In genomic region chr20:62824476-62825287, GRCh38 we compare ENCODE assay signal across 8 cellular contexts. TPM values are rescaled to one million over a fixed set of nuclear protein-coding genes. Genes with fewer than 3 reads are reported as not detected.
DNase-seq lines count a peak whose midpoint lies in the region; ATAC-seq and TF ChIP-seq lines count a peak whose summit lies in the region.

No MANE protein-coding gene starts in this region.

- peaks cover 24 to 70% of the 10 kb centered on the region in 2 donors for H3K4me1 ChIP-seq in thyroid gland

- no peak for TF ChIP-seq CTCF in thyroid gland (IDR thresholded peaks at IDR 0.05)

- intact Hi-C loops in activated T-helper 1 cell treated with anti-CD3 and anti-CD28 coated beads, Interleukin-12 subunit alpha, Interleukin-12 subunit beta, Interleukin-2, Interleukin-4 antibody, amounts not matched to agents 30 ng/mL and 10 ng/mL and 1 ng/mL, durations not matched to agents 14 hours and 24 hours and 36 hours (cut with micrococcal nuclease), result loop anchor here (5.0 kb wide), 1 partner anchor 188 kb away; no protein-coding TSS in a partner anchor
- intact Hi-C loops in thyroid gland (cut with DNase I), result no loop called here

- peak overlapping the region in 1 of 3 donors; percentile 44 for H3K4me3 ChIP-seq in thyroid gland (replicated peaks in 1 of 3)

- no peaks in the 10 kb centered on the region for H3K9me3 ChIP-seq in thyroid gland

- H3K36me3 Mint-ChIP-seq in activated T-helper 1 cell treated with anti-CD3 and anti-CD28 coated beads, Interleukin-12 subunit alpha, Interleukin-12 subunit beta, Interleukin-2, Interleukin-4 antibody, amounts not matched to agents 30 ng/mL and 10 ng/mL and 1 ng/mL, durations not matched to agents 14 hours and 24 hours and 36 hours (ENCODE audit: low read depth), result no peaks in the 10 kb centered on the region

- no peaks in the 10 kb centered on the region for H3K36me3 ChIP-seq in thyroid gland

- H3K27ac Mint-ChIP-seq in activated T-helper 1 cell treated with anti-CD3 and anti-CD28 coated beads, Interleukin-12 subunit alpha, Interleukin-12 subunit beta, Interleukin-2, Interleukin-4 antibody, amounts not matched to agents 30 ng/mL and 10 ng/mL and 1 ng/mL, durations not matched to agents 14 hours and 24 hours and 36 hours, result no peak overlapping the region

- no peak for TF ChIP-seq POLR2A in thyroid gland (IDR thresholded peaks at IDR 0.05)

- no peaks in the 10 kb centered on the region for H3K9me3 Mint-ChIP-seq in activated T-helper 1 cell treated with anti-CD3 and anti-CD28 coated beads, Interleukin-12 subunit alpha, Interleukin-12 subunit beta, Interleukin-2, Interleukin-4 antibody, amounts not matched to agents 30 ng/mL and 10 ng/mL and 1 ng/mL, durations not matched to agents 14 hours and 24 hours and 36 hours

- WGBS in thyroid gland, 2 donors, result 35 to 51% methylated on average over 2 to 7 of the region's 34 CpGs

- no peak for ATAC-seq in HG03108 (IDR thresholded peaks at IDR 0.05; ENCODE audit: unreplicated experiment)

- H3K4me3 Mint-ChIP-seq in activated T-helper 1 cell treated with anti-CD3 and anti-CD28 coated beads, Interleukin-12 subunit alpha, Interleukin-12 subunit beta, Interleukin-2, Interleukin-4 antibody, amounts not matched to agents 30 ng/mL and 10 ng/mL and 1 ng/mL, durations not matched to agents 14 hours and 24 hours and 36 hours, result no peak overlapping the region

- peak overlapping the region; percentile 34 to 93 (median 63) for H3K27ac ChIP-seq in thyroid gland

- peak; percentile 65 for DNase-seq in NCI-H748 (lab: John Stamatoyannopoulos, UW; ENCODE audit: unreplicated experiment)
- no peak for DNase-seq in NCI-H748 treated with DMSO at 0.1 percent for 48 hours (lab: John Stamatoyannopoulos, UW)
- peak; percentile 77 for DNase-seq in NCI-H2171 treated with DMSO at 0.1 percent for 48 hours (lab: John Stamatoyannopoulos, UW)
- DNase-seq in activated T-helper 1 cell treated with anti-CD3 and anti-CD28 coated beads, Interleukin-12 subunit alpha, Interleukin-12 subunit beta, Interleukin-2, Interleukin-4 antibody, amounts not matched to agents 30 ng/mL and 10 ng/mL and 1 ng/mL, durations not matched to agents 14 hours and 24 hours and 36 hours (ENCODE audit: low spot score), result peak; percentile 34
- DNase-seq in iris pigment epithelial cell (ENCODE audit: low read depth), result peak; percentile 58
- peak; percentile 59 to 75 for DNase-seq in thyroid gland
- no peak for DNase-seq in DMS79 (lab: John Stamatoyannopoulos, UW)

- no peaks in the 10 kb centered on the region for H3K4me1 Mint-ChIP-seq in activated T-helper 1 cell treated with anti-CD3 and anti-CD28 coated beads, Interleukin-12 subunit alpha, Interleukin-12 subunit beta, Interleukin-2, Interleukin-4 antibody, amounts not matched to agents 30 ng/mL and 10 ng/mL and 1 ng/mL, durations not matched to agents 14 hours and 24 hours and 36 hours (ENCODE audit: low read depth)

- H3K27me3 Mint-ChIP-seq in activated T-helper 1 cell treated with anti-CD3 and anti-CD28 coated beads, Interleukin-12 subunit alpha, Interleukin-12 subunit beta, Interleukin-2, Interleukin-4 antibody, amounts not matched to agents 30 ng/mL and 10 ng/mL and 1 ng/mL, durations not matched to agents 14 hours and 24 hours and 36 hours (ENCODE audit: insufficient read depth), result no peaks in the 10 kb centered on the region

- H3K27me3 ChIP-seq in thyroid gland, result no peaks in the 10 kb centered on the region

RNA-seq across cellular contexts. Expression of gene COL9A3, which starts 7.8 kb away (rescaled TPM):
- total RNA-seq in activated T-helper 1 cell treated with anti-CD3 and anti-CD28 coated beads, Interleukin-12 subunit alpha, Interleukin-12 subunit beta, Interleukin-2, Interleukin-4 antibody, amounts not matched to agents 30 ng/mL and 10 ng/mL and 1 ng/mL, durations not matched to agents 14 hours and 24 hours and 36 hours, result not detected in 2 replicates
- total RNA-seq in thyroid gland, result 100 to 1,000 TPM in 1 of 4 donors, 10 to 100 TPM in 2, 1 to 10 TPM in 1; 5.3 to 113 (median 62.8) TPM

RNA-seq across cellular contexts. Expression of gene OGFR, which starts 20.0 kb away (rescaled TPM):
- total RNA-seq in activated T-helper 1 cell treated with anti-CD3 and anti-CD28 coated beads, Interleukin-12 subunit alpha, Interleukin-12 subunit beta, Interleukin-2, Interleukin-4 antibody, amounts not matched to agents 30 ng/mL and 10 ng/mL and 1 ng/mL, durations not matched to agents 14 hours and 24 hours and 36 hours, result 51.2 and 56.4 TPM in 2 replicates
- 10 to 100 TPM; 50.0 to 67.6 (median 63.7) TPM for total RNA-seq in thyroid gland

RNA-seq across cellular contexts. Expression of gene MRGBP, which starts 28.4 kb away (rescaled TPM):
- total RNA-seq in activated T-helper 1 cell treated with anti-CD3 and anti-CD28 coated beads, Interleukin-12 subunit alpha, Interleukin-12 subunit beta, Interleukin-2, Interleukin-4 antibody, amounts not matched to agents 30 ng/mL and 10 ng/mL and 1 ng/mL, durations not matched to agents 14 hours and 24 hours and 36 hours, result 17.8 and 19.5 TPM in 2 replicates
- total RNA-seq in thyroid gland, result 10 to 100 TPM in 3 of 4 donors, 1 to 10 TPM in 1; 9.9 to 14.6 (median 12.4) TPM

RNA-seq across cellular contexts. Expression of gene TCFL5, which starts 36.9 kb away (rescaled TPM):
- 5.7 and 5.8 TPM in 2 replicates for total RNA-seq in activated T-helper 1 cell treated with anti-CD3 and anti-CD28 coated beads, Interleukin-12 subunit alpha, Interleukin-12 subunit beta, Interleukin-2, Interleukin-4 antibody, amounts not matched to agents 30 ng/mL and 10 ng/mL and 1 ng/mL, durations not matched to agents 14 hours and 24 hours and 36 hours
- 10 to 100 TPM; 15.3 to 26.6 (median 20.6) TPM for total RNA-seq in thyroid gland

Comparison
In these comparisons a context has a peak if more than half of its experiments do, and no peak if none do; other contexts are left out.
1. DNase-seq: peak in NCI-H748 (single experiment), NCI-H2171 treated with DMSO at 0.1 percent for 48 hours (single experiment), activated T-helper 1 cell treated with anti-CD3 and anti-CD28 coated beads, Interleukin-12 subunit alpha, Interleukin-12 subunit beta, Interleukin-2, Interleukin-4 antibody, amounts not matched to agents 30 ng/mL and 10 ng/mL and 1 ng/mL, durations not matched to agents 14 hours and 24 hours and 36 hours (single experiment), iris pigment epithelial cell (single experiment) and thyroid gland (2 of 2); none in NCI-H748 treated with DMSO at 0.1 percent for 48 hours (single experiment) and DMS79 (single experiment).